In genomic region chr10:89700914-89701237, GRCh38 we compare ENCODE assay signal across 8 cellular contexts. TPM values are rescaled to one million over a fixed set of nuclear protein-coding genes. Genes with fewer than 3 reads are reported as not detected.
DNase-seq lines count a peak whose midpoint lies in the region; ATAC-seq and TF ChIP-seq lines count a peak whose summit lies in the region.

No MANE protein-coding gene starts in this region.

- H3K4me1 ChIP-seq in left lung (peaks cover 7 to 17% of the 10 kb centered on the region in 2 donors), suprapubic skin (peaks cover 24% of the 10 kb centered on the region)

- H3K9me3 Mint-ChIP-seq in T-helper 2 cell treated with Interferon-gamma antibody and Interleukin-4, amounts not matched to agents 5 μg/mL and 100 μg/mL, for 36 hours: no peaks in the 10 kb centered on the region

- peak overlapping the region; percentile 95 for H3K4me3 Mint-ChIP-seq in T-helper 2 cell treated with Interferon-gamma antibody and Interleukin-4, amounts not matched to agents 5 μg/mL and 100 μg/mL, for 36 hours

- H3K27ac ChIP-seq in angular gyrus (ENCODE audit: low read depth, low read length) (peak overlapping the region; percentile 84), left lung (peak overlapping the region; percentile 83 to 92), suprapubic skin (peak overlapping the region; percentile 81)

- peak overlapping the region; percentile 46 to 53 for H3K4me3 ChIP-seq in left lung
- H3K4me3 ChIP-seq in suprapubic skin: peak overlapping the region; percentile 66

- TF ChIP-seq EP300 in suprapubic skin (IDR thresholded peaks at IDR 0.05): no peak

- intact Hi-C loops in left lung (cut with DNase I): no loop called here

- DNase-seq in T-helper 2 cell treated with Interferon-gamma antibody and Interleukin-4, amounts not matched to agents 5 μg/mL and 100 μg/mL, for 36 hours (ENCODE audit: low spot score): no peak
- DNase-seq in T-helper 2 cell (no peak), left lung (no peak), suprapubic skin (ENCODE audit: low spot score in 2 of 2) (no peak), GM03348 (ENCODE audit: low spot score) (no peak)

- H3K27me3 Mint-ChIP-seq in T-helper 2 cell treated with Interferon-gamma antibody and Interleukin-4, amounts not matched to agents 5 μg/mL and 100 μg/mL, for 36 hours (ENCODE audit: low read depth): no peaks in the 10 kb centered on the region

- peaks cover 44% of the 10 kb centered on the region for H3K4me1 Mint-ChIP-seq in T-helper 2 cell treated with Interferon-gamma antibody and Interleukin-4, amounts not matched to agents 5 μg/mL and 100 μg/mL, for 36 hours (ENCODE audit: low read depth)

- no peaks in the 10 kb centered on the region for H3K9me3 ChIP-seq in left lung
- H3K9me3 ChIP-seq in suprapubic skin: no peaks in the 10 kb centered on the region

- TF ChIP-seq CTCF in left lung (IDR thresholded peaks at IDR 0.05) (no peak), suprapubic skin (IDR thresholded peaks at IDR 0.05) (no peak)

- no peak for ATAC-seq in left lung
- no peak for ATAC-seq in GM21723 (IDR thresholded peaks at IDR 0.05; ENCODE audit: unreplicated experiment)
- no peak for ATAC-seq in GM18519 (IDR thresholded peaks at IDR 0.05; ENCODE audit: low FRiP score, unreplicated experiment)

- peaks cover 13% of the 10 kb centered on the region for H3K36me3 Mint-ChIP-seq in T-helper 2 cell treated with Interferon-gamma antibody and Interleukin-4, amounts not matched to agents 5 μg/mL and 100 μg/mL, for 36 hours (ENCODE audit: low read depth)

- H3K27me3 ChIP-seq in left lung (no peaks in the 10 kb centered on the region), suprapubic skin (no peaks in the 10 kb centered on the region)

- peak overlapping the region; percentile 97 for H3K27ac Mint-ChIP-seq in T-helper 2 cell treated with Interferon-gamma antibody and Interleukin-4, amounts not matched to agents 5 μg/mL and 100 μg/mL, for 36 hours

- WGBS in suprapubic skin: 0% methylated on average over 7 of the region's 7 CpGs

- H3K36me3 ChIP-seq in left lung: no peaks in the 10 kb centered on the region
- H3K36me3 ChIP-seq in suprapubic skin: no peaks in the 10 kb centered on the region

- no peak for TF ChIP-seq POLR2A in suprapubic skin (IDR thresholded peaks at IDR 0.05)

RNA-seq across cellular contexts. Expression of gene KIF20B, which starts 0.5 kb away (rescaled TPM):
- total RNA-seq in left lung: 10 to 100 TPM in 1 of 2 donors, 1 to 10 TPM in 1; 10.0 to 10.9 TPM
- 1 to 10 TPM; 5.1 to 7.6 (median 6.3) TPM for total RNA-seq in suprapubic skin

RNA-seq across cellular contexts. Expression of gene PANK1, which starts 55.8 kb away (rescaled TPM):
- total RNA-seq in left lung (10 to 100 TPM in 1 of 2 donors, 1 to 10 TPM in 1; 9.4 to 12.8 TPM), suprapubic skin (10 to 100 TPM in 3 of 4 donors, 1 to 10 TPM in 1; 8.2 to 43.1 (median 33.1) TPM)
